In genomic region chr1:26317143-26317542, GRCh38 we compare ENCODE assay signal across 8 cellular contexts. TPM values are rescaled to one million over a fixed set of nuclear protein-coding genes. Genes with fewer than 3 reads are reported as not detected.
A peak's percentile ranks its signal among the peaks of the same experiment; 100 is the strongest.
DNase-seq lines count a peak whose midpoint lies in the region; ATAC-seq and TF ChIP-seq lines count a peak whose summit lies in the region.

No MANE protein-coding gene starts in this region.

- DNase-seq in activated T-cell treated with anti-CD3 and anti-CD28 coated beads, Interleukin-2, amount 50 U/mL, for 24 hours: no peak
- DNase-seq in activated T-cell treated with anti-CD3 and anti-CD28 coated beads for 4 hours (no peak), NT2/D1 (ENCODE audit: low read depth, low spot score) (no peak), spleen (no peak), OCI-M2 (lab: John Stamatoyannopoulos, UW; ENCODE audit: unreplicated experiment) (no peak), HCEC 1CT (no peak)
- DNase-seq in effector memory CD4-positive, alpha-beta T cell: no peak

- H3K4me3 ChIP-seq in NT2/D1 (ENCODE audit: insufficient read length, low read depth): no peak overlapping the region
- H3K4me3 ChIP-seq in effector memory CD4-positive, alpha-beta T cell (ENCODE audit: insufficient read depth, low read depth, low read length, poor library complexity, severe bottlenecking): peak overlapping the region; percentile 73
- peak overlapping the region in 7 of 8 donors; percentile 52 to 85 (median 67) for H3K4me3 ChIP-seq in spleen

- H3K27ac Mint-ChIP-seq in activated T-cell treated with anti-CD3 and anti-CD28 coated beads, Interleukin-2, amount 50 U/mL, for 24 hours: peak overlapping the region; percentile 98

- no peaks in the 10 kb centered on the region for H3K9me3 Mint-ChIP-seq in activated T-cell treated with anti-CD3 and anti-CD28 coated beads, Interleukin-2, amount 50 U/mL, for 24 hours

- intact Hi-C loops in spleen (cut with DNase I; ENCODE audit: low total_unique reads): no loop called here

- H3K9me3 ChIP-seq in NT2/D1 (ENCODE audit: insufficient read depth, low read length) (no peaks in the 10 kb centered on the region), spleen (no peaks in the 10 kb centered on the region)
- H3K9me3 ChIP-seq in effector memory CD4-positive, alpha-beta T cell (ENCODE audit: control insufficient read depth, low read length): no peaks in the 10 kb centered on the region

- H3K27me3 Mint-ChIP-seq in activated T-cell treated with anti-CD3 and anti-CD28 coated beads, Interleukin-2, amount 50 U/mL, for 24 hours: no peaks in the 10 kb centered on the region

- ATAC-seq in HG02623 (IDR thresholded peaks at IDR 0.05; ENCODE audit: unreplicated experiment): no peak

- H3K9ac ChIP-seq in NT2/D1 (ENCODE audit: insufficient read length, low read depth): peak overlapping the region; percentile 65

- peak overlapping the region; percentile 74 for H3K27ac ChIP-seq in effector memory CD4-positive, alpha-beta T cell (ENCODE audit: insufficient read depth, low read length, poor library complexity, severe bottlenecking)
- peak overlapping the region; percentile 57 to 92 (median 84) for H3K27ac ChIP-seq in spleen

- WGBS in spleen, 5 donors: 50 to 63% (median 60%) methylated on average over 2 of the region's 2 CpGs

- no peak for TF ChIP-seq CTCF in spleen (IDR thresholded peaks at IDR 0.05 in 8 of 11, conservative IDR thresholded peaks at IDR 0.05 in 3 of 11)

- H3K36me3 ChIP-seq in NT2/D1 (ENCODE audit: insufficient read depth, insufficient read length, low read length) (peaks cover 6% of the 10 kb centered on the region), spleen (peaks cover 0 to 24% (median 6%) of the 10 kb centered on the region in 6 donors)
- H3K36me3 ChIP-seq in effector memory CD4-positive, alpha-beta T cell (ENCODE audit: control insufficient read depth, insufficient read depth, low read length): peaks cover 21% of the 10 kb centered on the region

- H3K27me3 ChIP-seq in NT2/D1 (ENCODE audit: insufficient read depth, insufficient read length): no peaks in the 10 kb centered on the region
- no peaks in the 10 kb centered on the region for H3K27me3 ChIP-seq in effector memory CD4-positive, alpha-beta T cell (replicated peaks; ENCODE audit: control insufficient read depth, insufficient read depth, low read length, poor library complexity, severe bottlenecking)
- H3K27me3 ChIP-seq in spleen (replicated peaks in 1 of 7): no peaks in the 10 kb centered on the region

- H3K4me1 Mint-ChIP-seq in activated T-cell treated with anti-CD3 and anti-CD28 coated beads, Interleukin-2, amount 50 U/mL, for 24 hours (ENCODE audit: low read depth): peaks cover 70% of the 10 kb centered on the region

- H3K4me3 Mint-ChIP-seq in activated T-cell treated with anti-CD3 and anti-CD28 coated beads, Interleukin-2, amount 50 U/mL, for 24 hours: peak overlapping the region; percentile 90

- no peak for TF ChIP-seq POLR2A in spleen (IDR thresholded peaks at IDR 0.05)

- peaks cover 30% of the 10 kb centered on the region for H3K4me1 ChIP-seq in NT2/D1 (ENCODE audit: insufficient read depth, insufficient read length)
- peaks cover 59% of the 10 kb centered on the region for H3K4me1 ChIP-seq in effector memory CD4-positive, alpha-beta T cell (ENCODE audit: control insufficient read depth, insufficient read depth, low read length, poor library complexity, severe bottlenecking)
- H3K4me1 ChIP-seq in spleen: peaks cover 33 to 97% (median 83%) of the 10 kb centered on the region in 6 donors

- peaks cover 38% of the 10 kb centered on the region for H3K36me3 Mint-ChIP-seq in activated T-cell treated with anti-CD3 and anti-CD28 coated beads, Interleukin-2, amount 50 U/mL, for 24 hours (ENCODE audit: low read depth)

RNA-seq across cellular contexts. Expression of gene CD52, which starts 0.6 kb away (rescaled TPM):
- 100 to 1,000 TPM; 206 to 422 (median 301) TPM for total RNA-seq in spleen
- 1,000 to 10,000 TPM; 2,248 to 3,726 (median 2,540) TPM for polyA plus RNA-seq in spleen

RNA-seq across cellular contexts. Expression of gene UBXN11, which starts 10.7 kb away (rescaled TPM):
- 10 to 100 TPM; 25.1 to 67.1 (median 48.0) TPM for total RNA-seq in spleen
- polyA plus RNA-seq in spleen: 10 to 100 TPM; 26.6 to 67.8 (median 66.1) TPM

RNA-seq across cellular contexts. Expression of gene CRYBG2, which starts 36.8 kb away (rescaled TPM):
- 1 to 10 TPM in 1 of 7 donors, under 1 TPM in 1, not detected in 5; 0.87 to 1.1 TPM for total RNA-seq in spleen
- polyA plus RNA-seq in spleen: 1 to 10 TPM; 1.2 to 3.4 (median 1.5) TPM

RNA-seq across cellular contexts. Expression of gene SH3BGRL3, which starts 37.3 kb away (rescaled TPM):
- total RNA-seq in spleen: 100 to 1,000 TPM; 139 to 261 (median 233) TPM
- 100 to 1,000 TPM; 249 to 319 (median 286) TPM for polyA plus RNA-seq in spleen

RNA-seq across cellular contexts. Expression of gene ZNF683, which starts 55.4 kb away (rescaled TPM):
- total RNA-seq in spleen: under 1 TPM in 5 of 7 donors, not detected in 2; 0.17 to 0.74 (median 0.49) TPM
- polyA plus RNA-seq in spleen: 1 to 10 TPM in 1 of 3 donors, under 1 TPM in 2; 0.38 to 1.5 (median 0.83) TPM
